8 cellular contexts compared by ENCODE assay signal in the genomic region with DNA sequence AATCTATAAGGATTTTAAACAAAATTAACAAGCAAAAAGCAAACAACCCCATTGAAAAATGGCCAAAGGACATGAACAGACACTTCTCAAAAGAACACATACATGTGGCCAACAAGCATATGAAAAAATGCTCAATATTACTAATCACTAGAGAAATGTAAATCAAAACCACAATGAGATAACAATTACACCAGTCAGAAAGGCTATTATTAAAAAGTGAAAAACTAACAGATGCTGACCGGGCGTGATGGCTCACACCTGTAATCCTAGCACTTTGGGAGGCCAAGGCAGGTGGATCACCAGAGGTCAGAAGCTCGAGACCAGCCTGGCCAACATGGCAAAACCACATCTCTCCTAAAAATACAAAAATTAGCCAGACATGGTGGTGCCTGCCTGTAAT.
DNase-seq lines count a peak whose midpoint lies in the region; ATAC-seq and TF ChIP-seq lines count a peak whose summit lies in the region.
"Not testable (repeated sequence)": the region's sequence is repeated elsewhere in the genome, so short reads cannot be mapped to it uniquely, and the experiment has no call there.

No MANE protein-coding gene starts in this region.

- H3K27me3 ChIP-seq in Caco-2 (replicated peaks; ENCODE audit: control insufficient read depth, insufficient read depth, low read length) = not testable (repeated sequence)

- not testable (repeated sequence) for DNase-seq in Caco-2
- DNase-seq in NCI-H146 treated with DMSO at 0.1 percent for 48 hours (lab: John Stamatoyannopoulos, UW; ENCODE audit: unreplicated experiment) = peak; percentile 24

- ATAC-seq in GM18511 (IDR thresholded peaks at IDR 0.05; ENCODE audit: unreplicated experiment) = peak; percentile 77
- peak; percentile 76 for ATAC-seq in GM18907 (IDR thresholded peaks at IDR 0.05; ENCODE audit: unreplicated experiment)
- ATAC-seq in GM19467 (IDR thresholded peaks at IDR 0.05; ENCODE audit: unreplicated experiment) = peak; percentile 51
- peak; percentile 65 for ATAC-seq in HG02588 (IDR thresholded peaks at IDR 0.05; ENCODE audit: unreplicated experiment)
- peak; percentile 74 for ATAC-seq in HG02973 (IDR thresholded peaks at IDR 0.05; ENCODE audit: unreplicated experiment)
- ATAC-seq in HG03354 (IDR thresholded peaks at IDR 0.05; ENCODE audit: poor library complexity, severe bottlenecking, unreplicated experiment) = peak; percentile 76

- not testable (repeated sequence) for H3K36me3 ChIP-seq in Caco-2 (ENCODE audit: control insufficient read depth, insufficient read depth, low read length)

- intact Hi-C loops in Caco-2 (cut with micrococcal nuclease; ENCODE audit: unreplicated experiment) = not testable (repeated sequence)

- CTCF ChIA-PET in Caco-2 (lab: Charles Lee) = not testable (repeated sequence)

- H3K9me3 ChIP-seq in Caco-2 = not testable (repeated sequence)

- H3K4me1 Mint-ChIP-seq in Caco-2 (ENCODE audit: low read depth, unreplicated experiment) = peaks cover 20% of the 10 kb centered on the region

- not testable (repeated sequence) for BruUV-seq in Caco-2 (replicated peaks; lab: Mats Ljungman, UMichigan)

- H3K27me3 Mint-ChIP-seq in Caco-2 (ENCODE audit: insufficient read depth, unreplicated experiment) = not testable (repeated sequence)

- H3K4me3 ChIP-seq in Caco-2 (ENCODE audit: low read depth, low read length) = not testable (repeated sequence)

- peaks cover 14% of the 10 kb centered on the region for H3K36me3 Mint-ChIP-seq in Caco-2 (ENCODE audit: insufficient read depth, unreplicated experiment)

- H3K9me3 Mint-ChIP-seq in Caco-2 (ENCODE audit: unreplicated experiment) = peaks cover 41% of the 10 kb centered on the region

- H3K27ac Mint-ChIP-seq in Caco-2 (ENCODE audit: unreplicated experiment) = peak overlapping the region; percentile 12

- peaks cover 25% of the 10 kb centered on the region for H3K4me1 ChIP-seq in Caco-2

- not testable (repeated sequence) for H3K4me3 Mint-ChIP-seq in Caco-2 (ENCODE audit: unreplicated experiment)

- POLR2A ChIA-PET in Caco-2 (lab: Charles Lee) = not testable (repeated sequence)

- TF ChIP-seq CTCF in Caco-2 (IDR thresholded peaks at IDR 0.05; ENCODE audit: insufficient read depth in 1 of 2, low read depth in 1 of 2, low read length in 1 of 2, severe bottlenecking in 1 of 2, unreplicated experiment in 1 of 2) = not testable (repeated sequence)
